Comparison of ENCODE assay signal across 35 cellular contexts in the genomic region with DNA sequence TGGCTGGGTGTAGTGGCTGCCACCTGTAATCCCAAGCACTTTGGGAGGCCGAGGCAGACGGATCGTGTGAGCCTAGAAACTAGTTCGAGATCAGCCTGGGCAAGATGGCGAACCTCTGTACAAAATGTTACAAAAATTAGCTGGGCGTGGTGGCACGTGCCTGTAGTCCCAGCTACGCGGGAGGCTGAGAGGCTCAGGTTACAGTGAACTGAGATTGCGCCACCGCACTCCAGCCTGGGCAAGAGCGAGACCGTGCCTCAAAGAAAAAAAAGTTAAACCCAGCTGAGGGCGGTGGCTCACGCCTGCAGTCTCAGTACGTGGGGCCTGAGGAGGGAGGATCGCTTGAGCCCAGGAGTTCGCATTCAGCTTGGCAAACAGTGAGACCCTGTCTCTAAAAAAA. TPM values are rescaled to one million over a fixed set of nuclear protein-coding genes. Genes with fewer than 3 reads are reported as not detected.
"Had no signal": no experiment of that assay in that cellular context is flagged by ENCODE, and none has a peak within 500 bp of the region (broad histone marks: within the 10 kb centered on the region; RNA-seq: fewer than 3 reads in every experiment).

No MANE protein-coding gene starts in this region.

- H3K4me1 Mint-ChIP-seq: immature natural killer cell, nephron progenitor cell had no signal

- H3K27me3 ChIP-seq: esophagus muscularis mucosa, foreskin keratinocyte, gastroesophageal sphincter, heart left ventricle, ovary, sigmoid colon, testis, tibial artery had no signal

- H3K4me3 Mint-ChIP-seq: immature natural killer cell; naive thymus-derived CD8-positive, alpha-beta T cell; nephron progenitor cell; stimulated activated memory B cell treated with anti-CD40 and anti-IgM and Interleukin-4, amounts not matched to agents 10 μg/mL and 1 μg/mL and 100 μg/mL, for 72 hours; type B pancreatic cell had no signal

- H3K27ac ChIP-seq: coronary artery, esophagus muscularis mucosa, foreskin keratinocyte, gastroesophageal sphincter, heart left ventricle, lower lobe of right lung, ovary, psoas muscle, sigmoid colon, testis, tibial artery had no signal

- H3K36me3 Mint-ChIP-seq: immature natural killer cell; naive thymus-derived CD8-positive, alpha-beta T cell; stimulated activated memory B cell treated with anti-CD40 and anti-IgM and Interleukin-4, amounts not matched to agents 10 μg/mL and 1 μg/mL and 100 μg/mL, for 72 hours; type B pancreatic cell had no signal

- H3K4me1 ChIP-seq: esophagus muscularis mucosa, foreskin keratinocyte, gastroesophageal sphincter, heart left ventricle, lower lobe of right lung, psoas muscle, sigmoid colon, testis, tibial artery had no signal

- H3K9me3 ChIP-seq: esophagus muscularis mucosa, gastroesophageal sphincter, heart left ventricle, lower lobe of right lung, ovary, psoas muscle, sigmoid colon, testis, tibial artery had no signal

- H3K27ac Mint-ChIP-seq: naive thymus-derived CD8-positive, alpha-beta T cell; nephron progenitor cell; stimulated activated memory B cell treated with anti-CD40 and anti-IgM and Interleukin-4, amounts not matched to agents 10 μg/mL and 1 μg/mL and 100 μg/mL, for 72 hours; type B pancreatic cell had no signal

- FAIRE-seq: endothelial cell of umbilical vein had no signal

- H3K27me3 Mint-ChIP-seq: naive thymus-derived CD8-positive, alpha-beta T cell; stimulated activated memory B cell treated with anti-CD40 and anti-IgM and Interleukin-4, amounts not matched to agents 10 μg/mL and 1 μg/mL and 100 μg/mL, for 72 hours; type B pancreatic cell had no signal

- H3K4me3 ChIP-seq: coronary artery, esophagus muscularis mucosa, gastroesophageal sphincter, heart left ventricle, lower lobe of right lung, ovary, psoas muscle, sigmoid colon, testis, tibial artery had no signal

- H3K36me3 ChIP-seq: esophagus muscularis mucosa, gastroesophageal sphincter, heart left ventricle, lower lobe of right lung, ovary, sigmoid colon, tibial artery had no signal

- H3K9me3 Mint-ChIP-seq: immature natural killer cell; naive thymus-derived CD8-positive, alpha-beta T cell; stimulated activated memory B cell treated with anti-CD40 and anti-IgM and Interleukin-4, amounts not matched to agents 10 μg/mL and 1 μg/mL and 100 μg/mL, for 72 hours; type B pancreatic cell had no signal

- ATAC-seq: foreskin keratinocyte; gastroesophageal sphincter; heart left ventricle; left ventricle myocardium superior; lower lobe of right lung; naive thymus-derived CD8-positive, alpha-beta T cell; psoas muscle; right cardiac atrium; stimulated activated memory B cell treated with anti-CD40 and anti-IgM and Interleukin-4, amounts not matched to agents 10 μg/mL and 1 μg/mL and 100 μg/mL, for 72 hours; stimulated activated naive CD8-positive, alpha-beta T cell treated with anti-CD3 and anti-CD28 coated beads, Interleukin-15, Interleukin-2, amounts not matched to agents 100 U/mL and 50 U/mL, for 24 hours had no signal

- DNase-seq: dermis blood vessel endothelial cell; effector memory CD4-positive, alpha-beta T cell; foreskin keratinocyte; hippocampal formation; immature natural killer cell; islet precursor cell; kidney glomerular epithelial cell; left ventricle myocardium superior; lower lobe of right lung; naive thymus-derived CD8-positive, alpha-beta T cell; nephron progenitor cell; occipital lobe; ovary; psoas muscle; right cardiac atrium; sigmoid colon; stimulated activated CD4-positive, alpha-beta T cell treated with anti-CD3 and anti-CD28 coated beads, Interleukin-4, amount 100 ng/mL, for 4 hours; stimulated activated naive CD8-positive, alpha-beta T cell treated with anti-CD3 and anti-CD28 coated beads, Interleukin-15, Interleukin-2, amounts not matched to agents 100 U/mL and 50 U/mL, for 24 hours; substantia nigra; testis; tibial artery had no signal

RNA-seq across cellular contexts. Expression of gene TKTL1, which starts 1.1 kb away (rescaled TPM):
- total RNA-seq: dermis blood vessel endothelial cell, endothelial cell of umbilical vein, esophagus muscularis mucosa, fibroblast of lung, foreskin keratinocyte, lower lobe of right lung, myocyte, renal cortical epithelial cell had no signal
- polyA plus RNA-seq: fibroblast of lung, foreskin keratinocyte had no signal

RNA-seq across cellular contexts. Expression of gene TEX28, which starts 1.8 kb away (rescaled TPM):
- total RNA-seq: dermis blood vessel endothelial cell; endothelial cell of umbilical vein; epithelial cell of proximal tubule; esophagus muscularis mucosa; fibroblast of lung; foreskin keratinocyte; gastroesophageal sphincter; heart left ventricle; left ventricle myocardium superior; lower lobe of right lung; mesenteric fat pad; myocyte; naive thymus-derived CD8-positive, alpha-beta T cell; occipital lobe; ovary; psoas muscle; renal cortical epithelial cell; right cardiac atrium; sigmoid colon; skeletal muscle tissue; urinary bladder had no signal
- polyA plus RNA-seq: endothelial cell of umbilical vein; fibroblast of lung; foreskin keratinocyte; heart left ventricle; naive thymus-derived CD8-positive, alpha-beta T cell; ovary; psoas muscle; right cardiac atrium; sigmoid colon; urinary bladder had no signal

RNA-seq across cellular contexts. Expression of gene OPN1MW3, which starts 39.3 kb away (rescaled TPM):
- total RNA-seq: dermis blood vessel endothelial cell; endothelial cell of umbilical vein; epithelial cell of proximal tubule; esophagus muscularis mucosa; fibroblast of lung; foreskin keratinocyte; gastroesophageal sphincter; heart left ventricle; left ventricle myocardium superior; lower lobe of right lung; mesenteric fat pad; myocyte; naive thymus-derived CD8-positive, alpha-beta T cell; occipital lobe; ovary; psoas muscle; renal cortical epithelial cell; right cardiac atrium; skeletal muscle tissue; testis; urinary bladder had no signal
- polyA plus RNA-seq: endothelial cell of umbilical vein; fibroblast of lung; foreskin keratinocyte; heart left ventricle; naive thymus-derived CD8-positive, alpha-beta T cell; ovary; psoas muscle; right cardiac atrium; sigmoid colon; urinary bladder had no signal
